ENCODE assay signal across 16 cellular contexts in the genomic region with DNA sequence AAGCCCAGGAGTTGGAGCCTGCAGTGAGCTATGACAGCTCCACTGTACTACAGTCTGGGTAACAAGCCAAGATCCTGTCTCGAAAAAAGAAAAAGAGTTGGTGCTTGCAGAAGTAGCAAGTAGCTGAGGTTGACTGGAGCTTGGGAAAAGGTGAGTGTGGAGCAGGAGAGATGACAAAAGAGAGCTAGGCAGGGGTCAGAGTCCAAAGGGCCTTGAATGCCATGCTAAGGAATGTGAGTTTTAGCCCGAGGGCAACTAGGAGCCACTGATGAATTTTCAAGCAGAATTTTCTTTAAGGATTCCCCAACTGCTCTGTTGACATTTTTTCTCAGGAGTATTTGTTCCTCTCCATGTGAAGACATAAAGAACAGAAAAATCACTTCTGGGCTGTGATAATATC. TPM values are rescaled to one million over a fixed set of nuclear protein-coding genes. Genes with fewer than 3 reads are reported as not detected.
DNase-seq lines count a peak whose midpoint lies in the region; ATAC-seq, FAIRE-seq and TF ChIP-seq lines count a peak whose summit lies in the region.
"Had no signal": no experiment of that assay in that cellular context is flagged by ENCODE, and none has a peak within 500 bp of the region (broad histone marks: within the 10 kb centered on the region; RNA-seq: fewer than 3 reads in every experiment).

No MANE protein-coding gene starts in this region.

- TF ChIP-seq RAD21 in A549 (conservative IDR thresholded peaks at IDR 0.05 in 1 of 2, IDR thresholded peaks at IDR 0.05 in 1 of 2): no peak

- 58% methylated on average over 2 of the region's 2 CpGs for WGBS in A549 (ENCODE audit: missing lambda C conversion rate)

- H3K4me2 ChIP-seq in A549: peak overlapping the region; percentile 14; the same call in 1 of the 3 replicates

- H3K9me3 ChIP-seq in A549: no peaks in the 10 kb centered on the region

- POLR2A ChIA-PET in A549 (lab: Yijun Ruan, JAX): no interaction called here

- FAIRE-seq in A549 (lab: Jason Lieb, UNC): no peak
- FAIRE-seq: frontal cortex, TTC549 had no signal

- H3K4me3 ChIP-seq in A549: no peak overlapping the region
- peak overlapping the region; percentile 23; the same call in 1 of the 2 replicates for H3K4me3 ChIP-seq in GM08714 (ENCODE audit: low read length)

- no peak for TF ChIP-seq EP300 in A549 (IDR thresholded peaks at IDR 0.05)

- TF ChIP-seq POLR2A in A549 (IDR thresholded peaks at IDR 0.05; ENCODE audit: low read length): no peak

- H3K27ac Mint-ChIP-seq in activated naive CD8-positive, alpha-beta T cell treated with anti-CD3 and anti-CD28 coated beads, Interleukin-2, amount 50 U/mL, for 24 hours: peak overlapping the region; percentile 43
- peak overlapping the region; percentile 97 to 99 (median 99) for H3K27ac Mint-ChIP-seq in naive B cell

- no peak for DNase-seq in A549 (ENCODE audit: low read depth in 1 of 2, low spot score in 1 of 2)
- no peak for DNase-seq in activated naive CD8-positive, alpha-beta T cell treated with anti-CD3 and anti-CD28 coated beads, Interleukin-2, amount 50 U/mL, for 24 hours
- DNase-seq in naive B cell: no peak
- DNase-seq in NCI-H1417 (lab: John Stamatoyannopoulos, UW): no peak
- DNase-seq in SKM-1 treated with dmso at 0.1 percent for 144 hours (lab: John Stamatoyannopoulos, UW; ENCODE audit: unreplicated experiment): no peak
- DNase-seq in ureter (ENCODE audit: low spot score): no peak
- DNase-seq: GDM1; kidney glomerular epithelial cell; NCI-H2171 treated with DMSO at 0.1 percent for 48 hours; stimulated activated CD4-positive, alpha-beta T cell treated with anti-CD3 and anti-CD28 coated beads, Interleukin-12 subunit alpha, Interleukin-12 subunit beta, amount 100 ng/mL, for 4 hours had no signal

- H3K4me1 Mint-ChIP-seq in activated naive CD8-positive, alpha-beta T cell treated with anti-CD3 and anti-CD28 coated beads, Interleukin-2, amount 50 U/mL, for 24 hours: peaks cover 62% of the 10 kb centered on the region
- H3K4me1 Mint-ChIP-seq in naive B cell: peaks cover 66 to 85% (median 80%) of the 10 kb centered on the region in 3 donors

- H3K9me3 Mint-ChIP-seq in activated naive CD8-positive, alpha-beta T cell treated with anti-CD3 and anti-CD28 coated beads, Interleukin-2, amount 50 U/mL, for 24 hours: no peaks in the 10 kb centered on the region
- no peaks in the 10 kb centered on the region for H3K9me3 Mint-ChIP-seq in naive B cell

- ATAC-seq in A549 (no peak), naive B cell (ENCODE audit: low read depth in 2 of 2) (no peak), GM21526 (IDR thresholded peaks at IDR 0.05; ENCODE audit: low FRiP score, unreplicated experiment) (no peak)
- no peak for ATAC-seq in activated naive CD8-positive, alpha-beta T cell treated with anti-CD3 and anti-CD28 coated beads, Interleukin-2, amount 50 U/mL, for 24 hours

- TF ChIP-seq CTCF in A549 (IDR thresholded peaks at IDR 0.05): no peak

- peaks cover 9% of the 10 kb centered on the region for H3K36me3 Mint-ChIP-seq in activated naive CD8-positive, alpha-beta T cell treated with anti-CD3 and anti-CD28 coated beads, Interleukin-2, amount 50 U/mL, for 24 hours (ENCODE audit: low read depth)
- H3K36me3 Mint-ChIP-seq in naive B cell: peaks cover 3 to 20% of the 10 kb centered on the region in 2 donors

- no peaks in the 10 kb centered on the region for H3K27me3 Mint-ChIP-seq in activated naive CD8-positive, alpha-beta T cell treated with anti-CD3 and anti-CD28 coated beads, Interleukin-2, amount 50 U/mL, for 24 hours
- no peaks in the 10 kb centered on the region for H3K27me3 Mint-ChIP-seq in naive B cell

- CTCF ChIA-PET in A549 (lab: Yijun Ruan, JAX): interaction anchor here (1.0 to 1.3 kb wide), 2 partner anchors 9 to 10 kb away, joined by 3 to 4 read pairs; no protein-coding TSS in a partner anchor

- H3K27ac ChIP-seq in A549: no peak overlapping the region

- peaks cover 22% of the 10 kb centered on the region for H3K4me1 ChIP-seq in A549

- H3K4me3 Mint-ChIP-seq in activated naive CD8-positive, alpha-beta T cell treated with anti-CD3 and anti-CD28 coated beads, Interleukin-2, amount 50 U/mL, for 24 hours: no peak overlapping the region
- peak overlapping the region; percentile 87 to 97 (median 96) for H3K4me3 Mint-ChIP-seq in naive B cell

TF ChIP-seq in A549, 52 proteins besides CTCF, POLR2A, EP300 and RAD21:
- TF ChIP-seq SMC3 (IDR thresholded peaks at IDR 0.05): no peak
- no peak for TF ChIP-seq ZC3H11A (IDR thresholded peaks at IDR 0.05)

RNA-seq across cellular contexts. Expression of a gene that starts 3.1 kb away (rescaled TPM):
- polyA plus RNA-seq in A549 (2011; rRNA removed) (25.4 and 27.0 TPM in 2 replicates), A549 (2017; fragmentation: RNase III; extraction: RNeasy Plus Mini Kit Qiagen cat#74134 plus additional on column Dnase treatment) (22.0 to 22.9 TPM (median 22.5 TPM) in 3 replicates), naive B cell (ENCODE audit: low read depth in 6 of 6) (10 to 100 TPM; 27.4 to 72.0 (median 42.5) TPM)
- polyA plus RNA-seq in A549 (2012; cell fraction: cytosol; rRNA removed): 28.5 and 35.1 TPM in 2 replicates
- 60.1 and 82.4 TPM in 2 replicates for polyA plus RNA-seq in A549 (2012; cell fraction: nucleus; rRNA removed)
- 60.2 and 84.9 TPM in 2 replicates for polyA minus RNA-seq in A549 (2011; rRNA and poly(A)+ RNA removed)
- total RNA-seq in ureter: 173 TPM

RNA-seq across cellular contexts. Expression of a gene that starts 53.1 kb away (rescaled TPM):
- polyA plus RNA-seq in A549 (2011; rRNA removed) (not detected in 2 replicates), A549 (2017; fragmentation: RNase III; extraction: RNeasy Plus Mini Kit Qiagen cat#74134 plus additional on column Dnase treatment) (not detected in 3 replicates), naive B cell (ENCODE audit: low read depth in 6 of 6) (not detected)
- polyA plus RNA-seq in A549 (2012; cell fraction: cytosol; rRNA removed): not detected in 2 replicates
- not detected in 2 replicates for polyA plus RNA-seq in A549 (2012; cell fraction: nucleus; rRNA removed)
- not detected in 2 replicates for polyA minus RNA-seq in A549 (2011; rRNA and poly(A)+ RNA removed)
- total RNA-seq in ureter: not detected
- total RNA-seq: LHCN-M2 had no signal
- polyA plus RNA-seq: BJ had no signal
